In genomic region chr10:126063353-126063791, GRCh38 we compare ENCODE assay signal across 13 cellular contexts.
DNase-seq lines count a peak whose midpoint lies in the region; ATAC-seq and TF ChIP-seq lines count a peak whose summit lies in the region.
"Had no signal": no experiment of that assay in that cellular context is flagged by ENCODE, and none has a peak within 500 bp of the region (broad histone marks: within the 10 kb centered on the region; RNA-seq: fewer than 3 reads in every experiment).

No MANE protein-coding gene starts in this region.

- H3K79me2 ChIP-seq in SK-N-SH (ENCODE audit: insufficient read depth) = no peaks in the 10 kb centered on the region
- no peaks in the 10 kb centered on the region for H3K79me2 ChIP-seq in fibroblast of lung (ENCODE audit: control insufficient read depth, insufficient read depth, low read length)

- H3K4me3 ChIP-seq in SK-N-SH (ENCODE audit: low read depth in 2 of 2, low read length in 1 of 2) = no peak overlapping the region
- no peak overlapping the region for H3K4me3 ChIP-seq in fibroblast of lung (replicated peaks in 1 of 4; ENCODE audit: control extremely low read depth in 1 of 4, insufficient read depth in 1 of 4, low read depth in 3 of 4, low read length in 4 of 4)
- H3K4me3 ChIP-seq in retinal pigment epithelial cell (ENCODE audit: low read length) = no peak overlapping the region
- H3K4me3 ChIP-seq: spleen had no signal

- CTCF ChIA-PET in SK-N-SH (lab: Yijun Ruan, JAX) = interaction anchor here (1.2 to 1.7 kb wide), 2 partner anchors 129 to 324 kb away, joined by 3 to 5 read pairs; no protein-coding TSS in a partner anchor

- WGBS in SK-N-SH (ENCODE audit: low lambda C conversion rate) = 23% methylated on average over 6 of the region's 6 CpGs

- POLR2A ChIA-PET in SK-N-SH (lab: Yijun Ruan, JAX) = no interaction called here

- H2AFZ ChIP-seq in SK-N-SH (ENCODE audit: low read depth) (peak overlapping the region; percentile 29), fibroblast of lung (ENCODE audit: low read length) (no peak overlapping the region)

- no peaks in the 10 kb centered on the region for H3K9me2 ChIP-seq in SK-N-SH

- peak; percentile 9 to 88; a peak in 2 of 4 replicates for TF ChIP-seq EP300 in SK-N-SH (IDR thresholded peaks at IDR 0.05; ENCODE audit: borderline replicate concordance in 1 of 2, low read depth in 1 of 2, low read length in 1 of 2)

- H3K4me2 ChIP-seq in SK-N-SH (peak overlapping the region; percentile 65; the same call in 1 of the 2 replicates), fibroblast of lung (ENCODE audit: extremely low read depth, insufficient read depth, low read length) (peak overlapping the region; percentile 55)

- 0 out of 2 replicates have a peak, but pooled peaks have one; percentile 15 for TF ChIP-seq CTCF in SK-N-SH (IDR thresholded peaks at IDR 0.05)
- TF ChIP-seq CTCF in fibroblast of lung (conservative IDR thresholded peaks at IDR 0.05 in 1 of 2, IDR thresholded peaks at IDR 0.05 in 1 of 2; ENCODE audit: low read depth in 1 of 2, low read length in 2 of 2) = no peak
- TF ChIP-seq CTCF in retinal pigment epithelial cell (conservative IDR thresholded peaks at IDR 0.05; ENCODE audit: low read depth, low read length) = no peak

- H3K4me1 ChIP-seq in SK-N-SH (ENCODE audit: control insufficient read depth in 1 of 2, insufficient read depth in 2 of 2, low read depth in 1 of 2, low read length in 1 of 2) (peaks cover 44 to 56% of the 10 kb centered on the region in 2 experiments), fibroblast of lung (ENCODE audit: control insufficient read depth, extremely low read depth, insufficient read depth, low read length) (peaks cover 33% of the 10 kb centered on the region)

- H4K20me1 ChIP-seq in SK-N-SH (ENCODE audit: insufficient read depth) (no peaks in the 10 kb centered on the region), fibroblast of lung (ENCODE audit: control insufficient read depth, extremely low read depth, insufficient read depth, low read length) (no peaks in the 10 kb centered on the region)

- H3K36me3 ChIP-seq in SK-N-SH (replicated peaks in 1 of 2; ENCODE audit: control insufficient read depth in 1 of 2, insufficient read depth in 2 of 2, low read length in 1 of 2) (no peaks in the 10 kb centered on the region), fibroblast of lung (ENCODE audit: control insufficient read depth, insufficient read depth, low read length) (peaks cover 3% of the 10 kb centered on the region)
- H3K36me3 ChIP-seq: spleen had no signal

- DNase-seq in ELR (ENCODE audit: low read depth) = peak; percentile 87
- no peak for DNase-seq in SK-N-SH
- peak; percentile 82 to 98 for DNase-seq in fibroblast of lung (ENCODE audit: low read depth in 2 of 2)
- DNase-seq in retinal pigment epithelial cell (ENCODE audit: low read depth) = peak; percentile 58
- DNase-seq in stimulated activated CD4-positive, alpha-beta T cell treated with anti-CD3 and anti-CD28 coated beads, Interleukin-4, amount 100 ng/mL, for 4 hours = no peak
- no peak for DNase-seq in HUDEP-2 (lab: John Stamatoyannopoulos, UW; ENCODE audit: unreplicated experiment in 76 of 76)
- no peak for DNase-seq in D341Med (ENCODE audit: low spot score)
- DNase-seq: activated CD4-positive, CD25-positive, alpha-beta regulatory T cell; activated naive CD4-positive, alpha-beta T cell; DND-41; NCI-H1694; spleen had no signal

- H3K9me3 ChIP-seq in SK-N-SH = no peaks in the 10 kb centered on the region
- H3K9me3 ChIP-seq in fibroblast of lung (ENCODE audit: control insufficient read depth, insufficient read depth, low read depth, low read length) = no peaks in the 10 kb centered on the region

- H3K27me3 ChIP-seq in SK-N-SH (ENCODE audit: insufficient read depth) (no peaks in the 10 kb centered on the region), fibroblast of lung (ENCODE audit: control insufficient read depth, insufficient read depth, low read length) (no peaks in the 10 kb centered on the region)

- peaks cover 40% of the 10 kb centered on the region for H3F3A ChIP-seq in SK-N-SH (replicated peaks; ENCODE audit: insufficient read depth)

- H3K9ac ChIP-seq in SK-N-SH (peak overlapping the region; percentile 67), fibroblast of lung (ENCODE audit: insufficient read depth, low read length) (peak overlapping the region; percentile 24)

- no peak for TF ChIP-seq RAD21 in SK-N-SH (IDR thresholded peaks at IDR 0.05; ENCODE audit: low read length)

- ATAC-seq in GM21825 (IDR thresholded peaks at IDR 0.05; ENCODE audit: unreplicated experiment) = no peak

- peak overlapping the region; percentile 78 to 99 for H3K27ac ChIP-seq in SK-N-SH (ENCODE audit: low read depth in 2 of 2, low read length in 1 of 2)
- peak overlapping the region; percentile 86 for H3K27ac ChIP-seq in fibroblast of lung (ENCODE audit: insufficient read depth, low read length)
- H3K27ac ChIP-seq: spleen had no signal

TF ChIP-seq in SK-N-SH, 30 proteins besides CTCF, POLR2A, EP300 and RAD21 (continues in another document):
- no peak for TF ChIP-seq MXI1 (IDR thresholded peaks at IDR 0.05; ENCODE audit: low read depth, low read length)
- no peak for TF ChIP-seq CHD2 (IDR thresholded peaks at IDR 0.05; ENCODE audit: low read length, partially characterized antibody)
- TF ChIP-seq MEF2A (IDR thresholded peaks at IDR 0.05; ENCODE audit: borderline replicate concordance, low read depth) = no peak
- peak; percentile 63; the same call in 1 of the 2 replicates for TF ChIP-seq TEAD4 (IDR thresholded peaks at IDR 0.05; ENCODE audit: borderline replicate concordance, insufficient read depth)
- TF ChIP-seq MAX (IDR thresholded peaks at IDR 0.05; ENCODE audit: low read depth) = peak; percentile 77
- TF ChIP-seq RCOR1 (IDR thresholded peaks at IDR 0.05; ENCODE audit: low read length) = no peak
- no peak for TF ChIP-seq RFX5 (IDR thresholded peaks at IDR 0.05; ENCODE audit: low read length)
- no peak for TF ChIP-seq EZH2phosphoT487 (IDR thresholded peaks at IDR 0.05; ENCODE audit: borderline replicate concordance, low read depth)
- TF ChIP-seq RXRA (IDR thresholded peaks at IDR 0.05; ENCODE audit: borderline replicate concordance, low read depth) = 0 out of 2 replicates have a peak, but pooled peaks have one; percentile 56
- TF ChIP-seq, protein P1, sequence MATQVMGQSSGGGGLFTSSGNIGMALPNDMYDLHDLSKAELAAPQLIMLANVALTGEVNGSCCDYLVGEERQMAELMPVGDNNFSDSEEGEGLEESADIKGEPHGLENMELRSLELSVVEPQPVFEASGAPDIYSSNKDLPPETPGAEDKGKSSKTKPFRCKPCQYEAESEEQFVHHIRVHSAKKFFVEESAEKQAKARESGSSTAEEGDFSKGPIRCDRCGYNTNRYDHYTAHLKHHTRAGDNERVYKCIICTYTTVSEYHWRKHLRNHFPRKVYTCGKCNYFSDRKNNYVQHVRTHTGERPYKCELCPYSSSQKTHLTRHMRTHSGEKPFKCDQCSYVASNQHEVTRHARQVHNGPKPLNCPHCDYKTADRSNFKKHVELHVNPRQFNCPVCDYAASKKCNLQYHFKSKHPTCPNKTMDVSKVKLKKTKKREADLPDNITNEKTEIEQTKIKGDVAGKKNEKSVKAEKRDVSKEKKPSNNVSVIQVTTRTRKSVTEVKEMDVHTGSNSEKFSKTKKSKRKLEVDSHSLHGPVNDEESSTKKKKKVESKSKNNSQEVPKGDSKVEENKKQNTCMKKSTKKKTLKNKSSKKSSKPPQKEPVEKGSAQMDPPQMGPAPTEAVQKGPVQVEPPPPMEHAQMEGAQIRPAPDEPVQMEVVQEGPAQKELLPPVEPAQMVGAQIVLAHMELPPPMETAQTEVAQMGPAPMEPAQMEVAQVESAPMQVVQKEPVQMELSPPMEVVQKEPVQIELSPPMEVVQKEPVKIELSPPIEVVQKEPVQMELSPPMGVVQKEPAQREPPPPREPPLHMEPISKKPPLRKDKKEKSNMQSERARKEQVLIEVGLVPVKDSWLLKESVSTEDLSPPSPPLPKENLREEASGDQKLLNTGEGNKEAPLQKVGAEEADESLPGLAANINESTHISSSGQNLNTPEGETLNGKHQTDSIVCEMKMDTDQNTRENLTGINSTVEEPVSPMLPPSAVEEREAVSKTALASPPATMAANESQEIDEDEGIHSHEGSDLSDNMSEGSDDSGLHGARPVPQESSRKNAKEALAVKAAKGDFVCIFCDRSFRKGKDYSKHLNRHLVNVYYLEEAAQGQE (IDR thresholded peaks at IDR 0.05; ENCODE audit: low read depth, low read length) = no peak
- no peak for TF ChIP-seq SMC3 (IDR thresholded peaks at IDR 0.05; ENCODE audit: low read depth, low read length)
- TF ChIP-seq ELF1 (IDR thresholded peaks at IDR 0.05) = no peak
- TF ChIP-seq, protein P2, sequence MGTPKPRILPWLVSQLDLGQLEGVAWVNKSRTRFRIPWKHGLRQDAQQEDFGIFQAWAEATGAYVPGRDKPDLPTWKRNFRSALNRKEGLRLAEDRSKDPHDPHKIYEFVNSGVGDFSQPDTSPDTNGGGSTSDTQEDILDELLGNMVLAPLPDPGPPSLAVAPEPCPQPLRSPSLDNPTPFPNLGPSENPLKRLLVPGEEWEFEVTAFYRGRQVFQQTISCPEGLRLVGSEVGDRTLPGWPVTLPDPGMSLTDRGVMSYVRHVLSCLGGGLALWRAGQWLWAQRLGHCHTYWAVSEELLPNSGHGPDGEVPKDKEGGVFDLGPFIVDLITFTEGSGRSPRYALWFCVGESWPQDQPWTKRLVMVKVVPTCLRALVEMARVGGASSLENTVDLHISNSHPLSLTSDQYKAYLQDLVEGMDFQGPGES (IDR thresholded peaks at IDR 0.05; ENCODE audit: low read depth, low read length) = no peak
- TF ChIP-seq SIN3A (IDR thresholded peaks at IDR 0.05; ENCODE audit: borderline replicate concordance, low read depth, low read length) = no peak
- peak; percentile 62; the same call in 1 of the 2 replicates for TF ChIP-seq YY1 (IDR thresholded peaks at IDR 0.05; ENCODE audit: low read depth)
- TF ChIP-seq, protein P3, sequence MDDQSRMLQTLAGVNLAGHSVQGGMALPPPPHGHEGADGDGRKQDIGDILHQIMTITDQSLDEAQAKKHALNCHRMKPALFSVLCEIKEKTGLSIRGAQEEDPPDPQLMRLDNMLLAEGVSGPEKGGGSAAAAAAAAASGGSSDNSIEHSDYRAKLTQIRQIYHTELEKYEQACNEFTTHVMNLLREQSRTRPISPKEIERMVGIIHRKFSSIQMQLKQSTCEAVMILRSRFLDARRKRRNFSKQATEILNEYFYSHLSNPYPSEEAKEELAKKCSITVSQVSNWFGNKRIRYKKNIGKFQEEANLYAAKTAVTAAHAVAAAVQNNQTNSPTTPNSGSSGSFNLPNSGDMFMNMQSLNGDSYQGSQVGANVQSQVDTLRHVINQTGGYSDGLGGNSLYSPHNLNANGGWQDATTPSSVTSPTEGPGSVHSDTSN (IDR thresholded peaks at IDR 0.05) = peak; percentile 89
- no peak for TF ChIP-seq NRF1 (IDR thresholded peaks at IDR 0.05; ENCODE audit: low read depth, low read length)
- peak; percentile 74; the same call in 1 of the 2 replicates for TF ChIP-seq FOXM1 (IDR thresholded peaks at IDR 0.05; ENCODE audit: low read depth)

Comparison
In these comparisons a context has a peak if more than half of its experiments do, and no peak if none do; other contexts are left out.
1. DNase-seq: peak in ELR (single experiment), fibroblast of lung (2 of 2) and retinal pigment epithelial cell (single experiment); none in SK-N-SH (single experiment), stimulated activated CD4-positive, alpha-beta T cell treated with anti-CD3 and anti-CD28 coated beads, Interleukin-4, amount 100 ng/mL, for 4 hours (0 of 2), HUDEP-2 (0 of 76) and D341Med (single experiment).